17 cellular contexts compared by ENCODE assay signal in the genomic region with DNA sequence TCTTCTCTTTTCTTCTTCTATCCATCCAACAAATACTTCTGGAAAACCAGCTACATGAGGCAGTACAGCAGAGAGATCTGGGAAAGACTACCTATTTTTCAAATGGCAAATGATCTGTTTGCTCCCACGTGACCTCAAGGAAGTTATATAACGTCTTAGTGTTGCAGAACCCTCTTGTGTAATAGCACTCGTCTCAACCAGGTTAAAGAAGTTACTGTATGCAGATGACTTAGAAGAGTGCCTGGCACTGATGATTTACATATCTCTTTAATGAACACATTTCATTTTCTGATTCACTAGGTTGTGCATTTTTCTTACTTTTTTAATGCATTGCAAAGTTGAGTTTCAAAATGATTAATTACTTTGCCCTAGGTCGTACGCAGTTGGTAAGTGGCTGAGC.
"Had no signal": no experiment of that assay in that cellular context is flagged by ENCODE, and none has a peak within 500 bp of the region (broad histone marks: within the 10 kb centered on the region; RNA-seq: fewer than 3 reads in every experiment).

No MANE protein-coding gene starts in this region.

- H3K27ac ChIP-seq: breast epithelium, esophagus muscularis mucosa, psoas muscle, right lobe of liver, transverse colon had no signal

- H3K36me3 ChIP-seq: breast epithelium, esophagus muscularis mucosa, right lobe of liver, transverse colon had no signal

- H3K27me3 ChIP-seq: breast epithelium, esophagus muscularis mucosa, right lobe of liver, transverse colon had no signal

- H3K4me3 ChIP-seq: breast epithelium, esophagus muscularis mucosa, psoas muscle, right lobe of liver, transverse colon had no signal

- H3K4me1 ChIP-seq: breast epithelium had no signal

- ATAC-seq: activated CD4-positive, CD25-positive, alpha-beta regulatory T cell treated with anti-CD3 and anti-CD28 coated beads, Interleukin-2, amount 50 U/mL, for 24 hours; left colon; natural killer cell treated with Interleukin-12 subunit alpha and Interleukin-12 subunit beta and Interleukin-15 and Interleukin-18, amount 100 ng/mL, for 72 hours; psoas muscle had no signal

- DNase-seq: activated gamma-delta T cell; activated naive CD8-positive, alpha-beta T cell treated with anti-CD3 and anti-CD28 coated beads for 36 hours; activated T-cell treated with anti-CD3 and anti-CD28 coated beads, Interleukin-2, amount 50 U/mL, for 1 hour; anterior cingulate cortex; endodermal cell; foreskin fibroblast; left colon; occipital lobe; psoas muscle; right lobe of liver; stimulated activated naive CD4-positive, alpha-beta T cell; substantia nigra; transverse colon had no signal

- H3K9me3 ChIP-seq: breast epithelium, esophagus muscularis mucosa, psoas muscle, right lobe of liver, transverse colon had no signal
